ENCODE assay signal across 27 cellular contexts in the genomic region with DNA sequence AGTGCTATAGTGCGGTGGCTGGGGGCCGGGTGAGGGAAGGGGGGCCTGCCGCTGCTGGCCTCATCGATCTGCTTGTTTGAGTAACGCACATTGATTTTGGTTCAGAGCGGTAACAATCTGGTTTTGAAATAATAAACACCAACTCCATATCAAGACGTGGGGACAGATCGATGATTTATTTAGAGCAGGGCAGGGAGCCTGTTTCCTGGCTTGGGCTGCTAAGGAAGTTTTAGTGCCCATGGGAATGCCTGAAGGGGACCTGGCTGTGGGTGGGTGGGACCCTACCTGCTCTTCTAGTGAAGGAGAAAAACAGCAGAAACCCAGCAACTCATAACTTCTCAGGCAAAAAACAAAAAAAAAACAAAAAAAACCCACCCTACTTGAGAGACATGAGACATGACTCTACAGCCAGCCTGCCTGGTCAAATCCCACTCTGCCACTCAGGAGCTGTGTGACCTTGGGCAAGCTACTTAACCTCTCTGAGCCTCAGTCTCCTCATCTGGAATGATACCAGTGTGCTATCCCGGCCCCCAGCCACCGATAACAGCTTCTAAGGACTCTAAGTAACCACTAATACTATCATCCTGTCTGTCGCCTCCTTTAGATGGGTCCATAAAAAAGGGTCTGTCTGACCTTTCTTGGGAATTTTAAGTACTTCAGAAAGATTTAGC.
A peak's percentile ranks its signal among the peaks of the same experiment; 100 is the strongest.
DNase-seq lines count a peak whose midpoint lies in the region; ATAC-seq, FAIRE-seq and TF ChIP-seq lines count a peak whose summit lies in the region.
"Had no signal": no experiment of that assay in that cellular context is flagged by ENCODE, and none has a peak within 500 bp of the region (broad histone marks: within the 10 kb centered on the region; RNA-seq: fewer than 3 reads in every experiment).

No MANE protein-coding gene starts in this region.

- H3K56ac ChIP-seq in H1 (replicated peaks; ENCODE audit: insufficient read length, low read depth, low read length), result no peak overlapping the region

- no peak overlapping the region for H3K4me3 Mint-ChIP-seq in naive B cell
- H3K4me3 Mint-ChIP-seq: activated CD8-positive, alpha-beta T cell treated with anti-CD3 and anti-CD28 coated beads for 36 hours; activated naive CD4-positive, alpha-beta T cell treated with anti-CD3 and anti-CD28 coated beads for 36 hours; CD4-positive, CD25-positive, alpha-beta regulatory T cell; central memory CD8-positive, alpha-beta T cell; naive thymus-derived CD4-positive, alpha-beta T cell; stimulated activated memory B cell treated with anti-CD40 and anti-IgM and Interleukin-4, amounts not matched to agents 10 μg/mL and 1 μg/mL and 100 μg/mL, for 72 hours had no signal

- no peak overlapping the region for H3K4me3 ChIP-seq in BLaER1 treated with 17β-estradiol and CSF1 and Interleukin-3, amounts not matched to agents 10 nM and 100 nM
- H3K4me3 ChIP-seq in PC-9 (no peak overlapping the region), H1 (ENCODE audit: extremely low read depth in 1 of 4, insufficient read depth in 2 of 4, low read depth in 3 of 4, low read length in 4 of 4) (no peak overlapping the region), transverse colon (no peak overlapping the region)
- H3K4me3 ChIP-seq: ovary, testis had no signal

- no peak overlapping the region for H4K5ac ChIP-seq in H1 (ENCODE audit: insufficient read length, low read depth, low read length)

- intact Hi-C loops in PC-9 (cut with micrococcal nuclease; ENCODE audit: unreplicated experiment) (loop anchor here (2.0 to 5.0 kb wide), 2 partner anchors 144 to 157 kb away; partner anchors contain the start of gene PHF12), transverse colon (cut with DNase I; ENCODE audit: low total_unique reads) (no loop called here)

- H3K79me2 ChIP-seq in PC-9 (ENCODE audit: low read depth), result 0 out of 2 replicates have a peak, but pooled peaks cover 10% of the 10 kb centered on the region
- no peaks in the 10 kb centered on the region for H3K79me2 ChIP-seq in H1 (ENCODE audit: control insufficient read depth in 1 of 2, insufficient read depth in 2 of 2, low read length in 2 of 2)

- H3K4me1 ChIP-seq in BLaER1 treated with 17β-estradiol and CSF1 and Interleukin-3, amounts not matched to agents 10 nM and 100 nM, result peaks cover 51 to 96% (median 82%) of the 10 kb centered on the region in 10 experiments
- H3K4me1 ChIP-seq in PC-9 (replicated peaks; ENCODE audit: insufficient read depth) (peaks cover 40% of the 10 kb centered on the region), H1 (replicated peaks in 1 of 4; ENCODE audit: control insufficient read depth in 3 of 4, insufficient read depth in 4 of 4, low read length in 3 of 4) (peaks cover 0 to 8% (median 4%) of the 10 kb centered on the region in 4 experiments; a peak in 4 of 7 replicates), transverse colon (no peaks in the 10 kb centered on the region)

- H3K14ac ChIP-seq in H1 (ENCODE audit: insufficient read length), result no peak overlapping the region

- peak overlapping the region; percentile 52; the same call in 1 of the 2 replicates for H2BK5ac ChIP-seq in H1 (ENCODE audit: low read depth, low read length)

- no peaks in the 10 kb centered on the region for H3K79me1 ChIP-seq in H1 (ENCODE audit: low read depth, low read length)

- no peaks in the 10 kb centered on the region for H3K27me3 Mint-ChIP-seq in naive B cell
- H3K27me3 Mint-ChIP-seq: activated CD8-positive, alpha-beta T cell treated with anti-CD3 and anti-CD28 coated beads for 36 hours; CD4-positive, CD25-positive, alpha-beta regulatory T cell; central memory CD8-positive, alpha-beta T cell; naive thymus-derived CD4-positive, alpha-beta T cell; stimulated activated memory B cell treated with anti-CD40 and anti-IgM and Interleukin-4, amounts not matched to agents 10 μg/mL and 1 μg/mL and 100 μg/mL, for 72 hours had no signal

- BruUV-seq in PC-9 (replicated peaks; lab: Mats Ljungman, UMichigan), result no TSS peak

- H3K23me2 ChIP-seq in H1 (ENCODE audit: low read depth, low read length), result peaks cover 2% of the 10 kb centered on the region; the same call in 1 of the 2 replicates

- no peak for ATAC-seq in naive B cell (ENCODE audit: low read depth in 2 of 2)
- ATAC-seq in GM21576 (IDR thresholded peaks at IDR 0.05; ENCODE audit: unreplicated experiment), result no peak
- ATAC-seq: activated CD8-positive, alpha-beta T cell treated with anti-CD3 and anti-CD28 coated beads for 36 hours; naive thymus-derived CD4-positive, alpha-beta T cell; stimulated activated memory B cell treated with anti-CD40 and anti-IgM and Interleukin-4, amounts not matched to agents 10 μg/mL and 1 μg/mL and 100 μg/mL, for 72 hours had no signal

- H3K18ac ChIP-seq in H1 (ENCODE audit: extremely low read depth, low read length), result no peak overlapping the region

- peaks cover 46% of the 10 kb centered on the region for H3F3A ChIP-seq in PC-9 (ENCODE audit: insufficient read depth, low read depth)

- H3K27ac ChIP-seq in BLaER1 treated with 17β-estradiol and CSF1 and Interleukin-3, amounts not matched to agents 10 nM and 100 nM, result peak overlapping the region in 8 of 11 experiments; percentile 7 to 96 (median 88); a peak in 13 of 22 replicates
- H3K27ac ChIP-seq in PC-9, result peak overlapping the region; percentile 85
- no peak overlapping the region for H3K27ac ChIP-seq in H1 (ENCODE audit: low read depth, low read length)
- H3K27ac ChIP-seq in transverse colon, result no peak overlapping the region

- no peak for FAIRE-seq in H1 (lab: Jason Lieb, UNC)
- FAIRE-seq: G401.6 had no signal

- no peak for TF ChIP-seq EP300 in H1 (IDR thresholded peaks at IDR 0.05; ENCODE audit: borderline replicate concordance in 1 of 2, low read depth in 2 of 2, low read length in 2 of 2)
- TF ChIP-seq EP300 in transverse colon (IDR thresholded peaks at IDR 0.05; ENCODE audit: low read depth), result no peak

- H2BK15ac ChIP-seq in H1 (ENCODE audit: low read length), result no peak overlapping the region

- H3K4me1 Mint-ChIP-seq in naive B cell, result peaks cover 2 to 14% (median 12%) of the 10 kb centered on the region in 3 donors

- H3K36me3 Mint-ChIP-seq in naive B cell, result peaks cover 8 to 41% of the 10 kb centered on the region in 2 donors

- H2BK120ac ChIP-seq in H1 (replicated peaks; ENCODE audit: low read depth, low read length), result no peak overlapping the region

- no peak overlapping the region for H4K8ac ChIP-seq in H1 (ENCODE audit: extremely low read depth, insufficient read depth, low read length)

- TF ChIP-seq RAD21 in H1 (IDR thresholded peaks at IDR 0.05 in 1 of 2, conservative IDR thresholded peaks at IDR 0.05 in 1 of 2; ENCODE audit: low read depth in 2 of 2, low read length in 2 of 2), result no peak

- H3K23ac ChIP-seq in H1 (ENCODE audit: insufficient read length), result no peak overlapping the region

- H3K4ac ChIP-seq in H1 (replicated peaks; ENCODE audit: insufficient read length, low read depth, low read length), result no peak overlapping the region

- no peak overlapping the region for H2AFZ ChIP-seq in PC-9
- H2AFZ ChIP-seq in H1 (ENCODE audit: low read length), result no peak overlapping the region

- in situ Hi-C loops in transverse colon (cut with MboI; ENCODE audit: low pct_ligation_motif_present in 1 of 4, low pct_unique_long_range_greater_than_20kb in 1 of 4, low sequenced_read_pairs in 3 of 4), result loop anchor here in 1 of 4 donors (5.0 kb wide), 1 partner anchor 142 kb away; no protein-coding TSS in a partner anchor

- TF ChIP-seq CTCF in PC-9 (conservative IDR thresholded peaks at IDR 0.05) (no peak), H1 (IDR thresholded peaks at IDR 0.05; ENCODE audit: control extremely low read depth in 1 of 3, insufficient read depth in 1 of 3, low read depth in 1 of 3, low read length in 3 of 3) (no peak), transverse colon (IDR thresholded peaks at IDR 0.05) (no peak)

- peak in 1 of 2 experiments; percentile 26 for DNase-seq in PC-9
- DNase-seq in H1 (ENCODE audit: low read depth in 1 of 2, low spot score in 2 of 2), result no peak
- DNase-seq in naive B cell, result no peak
- no peak for DNase-seq in DMS 273 treated with DMSO at 0.1 percent for 48 hours (lab: John Stamatoyannopoulos, UW)
- no peak for DNase-seq in central memory CD4-positive, alpha-beta T cell
- no peak for DNase-seq in transverse colon
- DNase-seq: activated CD4-positive, CD25-positive, alpha-beta regulatory T cell treated with anti-CD3 and anti-CD28 coated beads, Interleukin-2, amount 50 U/mL, for 72 hours; activated CD8-positive, alpha-beta T cell treated with anti-CD3 and anti-CD28 coated beads for 36 hours; activated naive CD4-positive, alpha-beta T cell treated with anti-CD3 and anti-CD28 coated beads for 36 hours; anterior cingulate cortex; CD4-positive, CD25-positive, alpha-beta regulatory T cell; erythroblast; foreskin fibroblast; KG1; mesenchymal stem cell; naive thymus-derived CD4-positive, alpha-beta T cell; NCI-H1694; NCI-H2171; NCI-H524; ovary; stimulated activated CD4-positive, alpha-beta T cell treated with anti-CD3 and anti-CD28 coated beads, Interleukin-1b, Interleukin-23, amount 100 ng/mL, for 48 hours had no signal

- H3K36me3 ChIP-seq in BLaER1 treated with 17β-estradiol and CSF1 and Interleukin-3, amounts not matched to agents 10 nM and 100 nM, result peaks cover 68 to 84% (median 78%) of the 10 kb centered on the region in 11 experiments
- H3K36me3 ChIP-seq in PC-9 (ENCODE audit: low read depth) (peaks cover 27% of the 10 kb centered on the region; the same call in 1 of the 2 replicates), H1 (ENCODE audit: control insufficient read depth in 2 of 4, insufficient read depth in 4 of 4, low read length in 3 of 4) (peaks cover 0 to 13% (median 5%) of the 10 kb centered on the region in 4 experiments; a peak in 5 of 8 replicates), transverse colon (peaks cover 0 to 47% (median 20%) of the 10 kb centered on the region in 4 donors)
- H3K36me3 ChIP-seq: ovary had no signal

- H2BK12ac ChIP-seq in H1 (ENCODE audit: low read depth, low read length), result no peak overlapping the region

- no peak overlapping the region for H2AK5ac ChIP-seq in H1 (ENCODE audit: low read depth, low read length)

- H3K27ac Mint-ChIP-seq in naive B cell, result peak overlapping the region in 4 of 6 donors; percentile 15 to 82 (median 40)
- H3K27ac Mint-ChIP-seq: activated CD8-positive, alpha-beta T cell treated with anti-CD3 and anti-CD28 coated beads for 36 hours; activated naive CD4-positive, alpha-beta T cell treated with anti-CD3 and anti-CD28 coated beads for 36 hours; stimulated activated memory B cell treated with anti-CD40 and anti-IgM and Interleukin-4, amounts not matched to agents 10 μg/mL and 1 μg/mL and 100 μg/mL, for 72 hours had no signal

- H3K9me3 ChIP-seq in BLaER1 treated with 17β-estradiol and CSF1 and Interleukin-3, amounts not matched to agents 10 nM and 100 nM (replicated peaks in 1 of 11), result no peaks in the 10 kb centered on the region
- H3K9me3 ChIP-seq in PC-9 (ENCODE audit: insufficient read depth, low read depth) (no peaks in the 10 kb centered on the region), H1 (ENCODE audit: insufficient read depth in 2 of 2, low read depth in 1 of 2, low read length in 1 of 2) (no peaks in the 10 kb centered on the region), transverse colon (no peaks in the 10 kb centered on the region)
- H3K9me3 ChIP-seq: ovary, testis had no signal

- no peak overlapping the region for H4K91ac ChIP-seq in H1 (replicated peaks; ENCODE audit: insufficient read length, low read length)

- peak overlapping the region; percentile 3 to 87 (median 75); a peak in 15 of 22 replicates for H3K9ac ChIP-seq in BLaER1 treated with 17β-estradiol and CSF1 and Interleukin-3, amounts not matched to agents 10 nM and 100 nM
- H3K9ac ChIP-seq in H1 (replicated peaks in 1 of 4; ENCODE audit: extremely low read depth in 1 of 4, low read depth in 3 of 4, low read length in 3 of 4), result no peak overlapping the region; a peak in 1 of 7 replicates

- no peaks in the 10 kb centered on the region for H3K9me3 Mint-ChIP-seq in naive B cell
- H3K9me3 Mint-ChIP-seq: activated CD8-positive, alpha-beta T cell treated with anti-CD3 and anti-CD28 coated beads for 36 hours; activated naive CD4-positive, alpha-beta T cell treated with anti-CD3 and anti-CD28 coated beads for 36 hours; central memory CD8-positive, alpha-beta T cell; naive thymus-derived CD4-positive, alpha-beta T cell; stimulated activated memory B cell treated with anti-CD40 and anti-IgM and Interleukin-4, amounts not matched to agents 10 μg/mL and 1 μg/mL and 100 μg/mL, for 72 hours had no signal

- H4K20me1 ChIP-seq in BLaER1 treated with 17β-estradiol and CSF1 and Interleukin-3, amounts not matched to agents 10 nM and 100 nM, result peaks cover 0 to 51% (median 21%) of the 10 kb centered on the region in 11 experiments; a peak in 9 of 22 replicates
- H4K20me1 ChIP-seq in PC-9 (ENCODE audit: insufficient read depth) (no peaks in the 10 kb centered on the region), H1 (replicated peaks in 1 of 2; ENCODE audit: control insufficient read depth in 1 of 2, insufficient read depth in 2 of 2, low read length in 2 of 2) (no peaks in the 10 kb centered on the region)

- 92% methylated on average over 11 of the region's 11 CpGs; no CpG with 5 or more reads in 1 of the 2 experiments for WGBS in H1 (ENCODE audit: extremely low coverage in 1 of 2, insufficient coverage in 1 of 2, insufficient read length in 1 of 2, insufficient replicate concordance in 2 of 2, low coverage in 1 of 2, low lambda C conversion rate in 2 of 2, missing lambda C conversion rate in 1 of 2), 2 experiments
- 87 to 93% methylated on average over 2 to 11 of the region's 11 CpGs for WGBS in transverse colon (ENCODE audit: low coverage in 1 of 2), 2 donors

- H3K4me2 ChIP-seq in BLaER1 treated with 17β-estradiol and CSF1 and Interleukin-3, amounts not matched to agents 10 nM and 100 nM, result peak overlapping the region in 8 of 11 experiments; percentile 3 to 99 (median 97); a peak in 15 of 22 replicates
- peak overlapping the region; percentile 75 for H3K4me2 ChIP-seq in PC-9
- no peak overlapping the region for H3K4me2 ChIP-seq in H1 (ENCODE audit: insufficient read depth in 1 of 2, low read depth in 2 of 2, low read length in 2 of 2)

- CTCF ChIA-PET in PC-9 (lab: Charles Lee), result interaction anchor here (0.5 to 1.9 kb wide), 3 partner anchors 143 to 464 kb away, joined by 3 to 8 read pairs (median 3); partner anchors contain the start of gene BLTP2
- CTCF ChIA-PET in H1 (lab: Charles Lee; ENCODE audit: partially characterized antibody), result interaction anchor here (0.7 to 19.8 kb wide), 16 partner anchors 7 to 196 kb away, joined by 3 to 548 read pairs (median 8); partner anchors contain the start of genes PHF12 and SEZ6

- H3K27me3 ChIP-seq in BLaER1 treated with 17β-estradiol and CSF1 and Interleukin-3, amounts not matched to agents 10 nM and 100 nM, result no peaks in the 10 kb centered on the region
- H3K27me3 ChIP-seq in PC-9 (ENCODE audit: insufficient read depth, low read depth) (no peaks in the 10 kb centered on the region), H1 (replicated peaks in 1 of 4; ENCODE audit: control insufficient read depth in 3 of 4, extremely low read depth in 1 of 4, insufficient read depth in 3 of 4, low read length in 3 of 4) (no peaks in the 10 kb centered on the region), transverse colon (no peaks in the 10 kb centered on the region)
- H3K27me3 ChIP-seq: ovary, testis had no signal

- TF ChIP-seq POLR2A in H1 (IDR thresholded peaks at IDR 0.05; ENCODE audit: control extremely low read depth in 1 of 2, low read depth in 2 of 2, low read length in 2 of 2) (no peak), transverse colon (IDR thresholded peaks at IDR 0.05) (no peak)

- no peak overlapping the region for H2BK20ac ChIP-seq in H1 (ENCODE audit: low read length)

- POLR2A ChIA-PET in PC-9 (lab: Charles Lee; ENCODE audit: unreplicated experiment) (no interaction called here), H1 (lab: Charles Lee; ENCODE audit: partially characterized antibody) (interaction anchor here (0.6 to 1.5 kb wide), 4 partner anchors 8 to 430 kb away, joined by 3 to 5 read pairs (median 4); no protein-coding TSS in a partner anchor)

- H3K9me2 ChIP-seq in PC-9 (ENCODE audit: insufficient read depth), result no peaks in the 10 kb centered on the region

Comparison
In these comparisons a context has a peak if more than half of its experiments do, and no peak if none do; other contexts are left out.
1. H3K27ac ChIP-seq: peak in BLaER1 treated with 17β-estradiol and CSF1 and Interleukin-3, amounts not matched to agents 10 nM and 100 nM (8 of 11) and PC-9 (single experiment); none in H1 (single experiment) and transverse colon (0 of 4).
2. H3K4me2 ChIP-seq: peak in BLaER1 treated with 17β-estradiol and CSF1 and Interleukin-3, amounts not matched to agents 10 nM and 100 nM (8 of 11) and PC-9 (single experiment); none in H1 (0 of 2).
3. H3K9ac ChIP-seq: peak in BLaER1 treated with 17β-estradiol and CSF1 and Interleukin-3, amounts not matched to agents 10 nM and 100 nM (11 of 11); none in H1 (0 of 4).